In the genomic region with DNA sequence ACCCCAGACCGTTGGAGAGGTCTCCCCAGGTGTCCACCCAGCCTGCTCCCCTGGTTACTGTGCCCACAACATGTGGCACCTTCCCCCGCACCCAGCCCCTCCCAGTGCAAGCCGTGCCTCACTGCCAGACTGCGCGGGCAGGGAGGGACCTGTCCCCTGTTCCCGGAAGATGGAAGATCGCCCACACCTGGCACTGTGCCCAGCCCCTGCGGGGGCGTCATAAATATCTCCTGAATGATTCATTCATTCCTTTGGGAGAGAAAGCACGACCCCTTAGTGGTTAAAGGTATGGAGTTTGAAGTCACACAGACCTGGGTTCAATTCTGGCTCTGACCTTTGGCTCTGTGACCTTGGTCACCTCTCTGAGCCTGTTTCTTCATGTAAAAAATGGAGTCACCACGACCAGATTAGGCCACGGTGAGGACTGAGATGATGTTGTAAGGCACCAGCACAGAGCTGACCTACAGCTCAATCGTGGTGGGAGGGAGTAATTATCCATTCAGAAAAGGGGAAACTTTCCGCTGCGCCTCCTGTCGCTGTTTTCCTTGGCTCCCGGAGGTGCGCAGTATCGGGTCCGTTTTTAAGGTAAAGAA, we compare ENCODE assay signal across 1 cellular context.
TF ChIP-seq lines count a peak whose summit lies in the region.

No MANE protein-coding gene starts in this region.

TF ChIP-seq in HCT116, 20 proteins besides CTCF, POLR2A, EP300 and RAD21 (continued from another document):
- TF ChIP-seq, protein P1, sequence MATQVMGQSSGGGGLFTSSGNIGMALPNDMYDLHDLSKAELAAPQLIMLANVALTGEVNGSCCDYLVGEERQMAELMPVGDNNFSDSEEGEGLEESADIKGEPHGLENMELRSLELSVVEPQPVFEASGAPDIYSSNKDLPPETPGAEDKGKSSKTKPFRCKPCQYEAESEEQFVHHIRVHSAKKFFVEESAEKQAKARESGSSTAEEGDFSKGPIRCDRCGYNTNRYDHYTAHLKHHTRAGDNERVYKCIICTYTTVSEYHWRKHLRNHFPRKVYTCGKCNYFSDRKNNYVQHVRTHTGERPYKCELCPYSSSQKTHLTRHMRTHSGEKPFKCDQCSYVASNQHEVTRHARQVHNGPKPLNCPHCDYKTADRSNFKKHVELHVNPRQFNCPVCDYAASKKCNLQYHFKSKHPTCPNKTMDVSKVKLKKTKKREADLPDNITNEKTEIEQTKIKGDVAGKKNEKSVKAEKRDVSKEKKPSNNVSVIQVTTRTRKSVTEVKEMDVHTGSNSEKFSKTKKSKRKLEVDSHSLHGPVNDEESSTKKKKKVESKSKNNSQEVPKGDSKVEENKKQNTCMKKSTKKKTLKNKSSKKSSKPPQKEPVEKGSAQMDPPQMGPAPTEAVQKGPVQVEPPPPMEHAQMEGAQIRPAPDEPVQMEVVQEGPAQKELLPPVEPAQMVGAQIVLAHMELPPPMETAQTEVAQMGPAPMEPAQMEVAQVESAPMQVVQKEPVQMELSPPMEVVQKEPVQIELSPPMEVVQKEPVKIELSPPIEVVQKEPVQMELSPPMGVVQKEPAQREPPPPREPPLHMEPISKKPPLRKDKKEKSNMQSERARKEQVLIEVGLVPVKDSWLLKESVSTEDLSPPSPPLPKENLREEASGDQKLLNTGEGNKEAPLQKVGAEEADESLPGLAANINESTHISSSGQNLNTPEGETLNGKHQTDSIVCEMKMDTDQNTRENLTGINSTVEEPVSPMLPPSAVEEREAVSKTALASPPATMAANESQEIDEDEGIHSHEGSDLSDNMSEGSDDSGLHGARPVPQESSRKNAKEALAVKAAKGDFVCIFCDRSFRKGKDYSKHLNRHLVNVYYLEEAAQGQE (IDR thresholded peaks at IDR 0.05; ENCODE audit: low read depth), result no peak
- TF ChIP-seq ZFX (IDR thresholded peaks at IDR 0.05) (no peak), TCF7L2 (IDR thresholded peaks at IDR 0.05; ENCODE audit: borderline replicate concordance, extremely low read depth, insufficient read depth, insufficient read length) (no peak), ZNF274 (IDR thresholded peaks at IDR 0.05; ENCODE audit: low read depth, low read length) (no peak), JUND (IDR thresholded peaks at IDR 0.05) (peak; percentile 83), SRF (IDR thresholded peaks at IDR 0.05; ENCODE audit: low read depth) (no peak), YY1 (IDR thresholded peaks at IDR 0.05; ENCODE audit: extremely low read depth, insufficient replicate concordance, low read depth, low read length) (peak; percentile 27), FOSL1 (IDR thresholded peaks at IDR 0.05; ENCODE audit: low read depth) (peak; percentile 84), SIN3A (IDR thresholded peaks at IDR 0.05; ENCODE audit: low read depth) (no peak), POLR2AphosphoS5 (IDR thresholded peaks at IDR 0.05; ENCODE audit: low read depth, low read length) (peak; percentile 29; the same call in 1 of the 2 replicates)
- TF ChIP-seq, protein P2, sequence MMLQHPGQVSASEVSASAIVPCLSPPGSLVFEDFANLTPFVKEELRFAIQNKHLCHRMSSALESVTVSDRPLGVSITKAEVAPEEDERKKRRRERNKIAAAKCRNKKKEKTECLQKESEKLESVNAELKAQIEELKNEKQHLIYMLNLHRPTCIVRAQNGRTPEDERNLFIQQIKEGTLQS (IDR thresholded peaks at IDR 0.05), result no peak
- TF ChIP-seq, protein P3, sequence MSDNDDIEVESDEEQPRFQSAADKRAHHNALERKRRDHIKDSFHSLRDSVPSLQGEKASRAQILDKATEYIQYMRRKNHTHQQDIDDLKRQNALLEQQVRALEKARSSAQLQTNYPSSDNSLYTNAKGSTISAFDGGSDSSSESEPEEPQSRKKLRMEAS (IDR thresholded peaks at IDR 0.05), result peak; percentile 75
